In the genomic region with DNA sequence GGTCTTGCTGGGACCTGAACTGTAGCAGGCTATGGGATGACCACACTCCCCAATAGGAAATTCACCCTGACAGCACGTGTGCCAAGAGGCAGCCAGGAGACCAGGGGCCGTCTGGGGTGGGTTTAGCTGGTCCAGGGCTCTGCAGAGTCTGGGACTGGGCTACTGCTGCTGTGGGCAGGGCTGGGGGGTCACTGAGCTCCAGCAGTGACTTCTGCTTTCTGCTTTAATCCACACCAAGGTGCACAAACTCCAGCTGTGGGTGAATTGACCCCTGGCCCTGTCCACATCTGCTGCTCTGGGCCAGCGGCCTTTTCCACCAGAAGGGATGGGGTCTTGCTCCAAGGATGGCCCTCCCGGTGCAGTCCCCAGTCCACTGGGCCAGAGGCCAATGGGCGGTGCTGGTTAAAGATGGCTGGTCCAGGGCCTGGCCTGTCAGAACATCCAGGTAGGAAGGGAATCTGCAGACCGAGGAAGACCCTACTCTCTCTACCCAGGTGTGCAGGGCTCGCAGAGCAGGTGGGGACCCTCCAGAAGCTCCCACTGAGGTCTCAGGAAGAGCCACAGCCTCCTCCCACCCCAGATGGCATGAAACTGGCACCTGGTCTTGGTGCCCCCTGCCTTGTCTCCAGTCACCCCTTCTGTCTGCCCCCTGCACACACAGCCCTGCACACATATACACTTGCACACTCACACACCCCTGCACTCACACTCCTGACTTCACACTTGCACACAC, we compare ENCODE assay signal across 34 cellular contexts. TPM values are rescaled to one million over a fixed set of nuclear protein-coding genes. Genes with fewer than 3 reads are reported as not detected.
"Had no signal": no experiment of that assay in that cellular context is flagged by ENCODE, and none has a peak within 500 bp of the region (broad histone marks: within the 10 kb centered on the region; RNA-seq: fewer than 3 reads in every experiment).

No MANE protein-coding gene starts in this region.

- H3K27ac Mint-ChIP-seq: endodermal cell; immature natural killer cell; progenitor cell of endocrine pancreas; stimulated activated memory B cell treated with anti-CD40 and anti-IgM and Interleukin-4, amounts not matched to agents 10 μg/mL and 1 μg/mL and 100 μg/mL, for 72 hours; stimulated activated naive CD8-positive, alpha-beta T cell treated with anti-CD3 and anti-CD28 coated beads, Interleukin-15, Interleukin-2, amounts not matched to agents 100 ng/mL and 50 ng/mL, for 24 hours had no signal

- H3K36me3 ChIP-seq: cardiac muscle cell, colonic mucosa, heart right ventricle, left ventricle myocardium inferior, pancreas, right lobe of liver, spleen, tibial nerve had no signal

- H3K4me1 Mint-ChIP-seq: endodermal cell; immature natural killer cell; naive B cell; stimulated activated memory B cell treated with anti-CD40 and anti-IgM and Interleukin-4, amounts not matched to agents 10 μg/mL and 1 μg/mL and 100 μg/mL, for 72 hours had no signal

- DNase-seq: colonic mucosa; dermis blood vessel endothelial cell; effector CD4-positive, alpha-beta T cell; endodermal cell; heart right ventricle; immature natural killer cell; left cardiac atrium; left ventricle myocardium inferior; mesenchymal stem cell; midbrain; naive B cell; pancreas; spleen; stimulated activated CD4-positive, alpha-beta T cell treated with anti-CD3 and anti-CD28 coated beads, Interleukin-15, amount 100 ng/mL, for 24 hours; stimulated activated CD4-positive, alpha-beta T cell treated with anti-CD3 and anti-CD28 coated beads, Interleukin-1b, Interleukin-23, amount 100 ng/mL, for 48 hours; stimulated activated CD4-positive, alpha-beta T cell treated with anti-CD3 and anti-CD28 coated beads, Interleukin-4, amount 100 ng/mL, for 24 hours had no signal

- H3K4me3 Mint-ChIP-seq: endodermal cell; immature natural killer cell; naive B cell; stimulated activated memory B cell treated with anti-CD40 and anti-IgM and Interleukin-4, amounts not matched to agents 10 μg/mL and 1 μg/mL and 100 μg/mL, for 72 hours; stimulated activated naive CD8-positive, alpha-beta T cell treated with anti-CD3 and anti-CD28 coated beads, Interleukin-15, Interleukin-2, amounts not matched to agents 100 ng/mL and 50 ng/mL, for 24 hours had no signal

- H3K27ac ChIP-seq: cardiac muscle cell, colonic mucosa, heart right ventricle, left ventricle myocardium inferior, pancreas, right lobe of liver, spleen, tibial nerve had no signal

- H3K4me3 ChIP-seq: cardiac muscle cell, colonic mucosa, heart right ventricle, left ventricle myocardium inferior, lung, pancreas, right lobe of liver, spleen, tibial nerve had no signal

- ATAC-seq: heart right ventricle; left cardiac atrium; pancreas; right lobe of liver; stimulated activated memory B cell treated with anti-CD40 and anti-IgM and Interleukin-4, amounts not matched to agents 10 μg/mL and 1 μg/mL and 100 μg/mL, for 72 hours had no signal

- H3K27me3 ChIP-seq: cardiac muscle cell, colonic mucosa, pancreas, right lobe of liver had no signal

- H3K4me1 ChIP-seq: colonic mucosa, heart right ventricle, left ventricle myocardium inferior, pancreas, right lobe of liver, spleen, tibial nerve had no signal

- H3K36me3 Mint-ChIP-seq: immature natural killer cell; naive B cell; stimulated activated memory B cell treated with anti-CD40 and anti-IgM and Interleukin-4, amounts not matched to agents 10 μg/mL and 1 μg/mL and 100 μg/mL, for 72 hours had no signal

- H3K9me3 ChIP-seq: colonic mucosa, heart right ventricle, left ventricle myocardium inferior, pancreas, right lobe of liver, spleen, tibial nerve had no signal

- H3K9me3 Mint-ChIP-seq: immature natural killer cell; stimulated activated naive CD8-positive, alpha-beta T cell treated with anti-CD3 and anti-CD28 coated beads, Interleukin-15, Interleukin-2, amounts not matched to agents 100 ng/mL and 50 ng/mL, for 24 hours had no signal

- H3K27me3 Mint-ChIP-seq: stimulated activated naive CD8-positive, alpha-beta T cell treated with anti-CD3 and anti-CD28 coated beads, Interleukin-15, Interleukin-2, amounts not matched to agents 100 ng/mL and 50 ng/mL, for 24 hours had no signal

RNA-seq across cellular contexts. Expression of gene GLT6D1, which starts 28.0 kb away (rescaled TPM):
- total RNA-seq: cardiac muscle cell, cerebellum, colonic mucosa, dermis blood vessel endothelial cell, endothelial cell of umbilical vein, fibroblast of lung, frontal cortex, heart right ventricle, left cardiac atrium, left ventricle myocardium inferior, lung, pancreas, progenitor cell of endocrine pancreas, renal cortical epithelial cell, right lobe of liver, skeletal muscle tissue, spleen, temporal lobe, tibial nerve, ureter had no signal
- polyA plus RNA-seq: cardiac muscle cell, endothelial cell of umbilical vein, esophagus, fibroblast of lung, heart right ventricle, immature natural killer cell, keratinocyte, lung, neural cell, spleen had no signal

RNA-seq across cellular contexts. Expression of gene PAEP, which starts 49.8 kb away (rescaled TPM):
- total RNA-seq: cardiac muscle cell, cerebellum, colonic mucosa, dermis blood vessel endothelial cell, endodermal cell, endothelial cell of umbilical vein, fibroblast of lung, frontal cortex, heart right ventricle, left cardiac atrium, left ventricle myocardium inferior, pancreas, progenitor cell of endocrine pancreas, renal cortical epithelial cell, right lobe of liver, skeletal muscle tissue, spleen, temporal lobe, tibial nerve, ureter had no signal
- polyA plus RNA-seq: cardiac muscle cell, endothelial cell of umbilical vein, esophagus, fibroblast of lung, heart right ventricle, immature natural killer cell, keratinocyte, neural cell, pancreas, spleen had no signal

RNA-seq across cellular contexts. Expression of gene LCN9, which starts 51.8 kb away (rescaled TPM):
- total RNA-seq: cardiac muscle cell, cerebellum, colonic mucosa, dermis blood vessel endothelial cell, endothelial cell of umbilical vein, fibroblast of lung, frontal cortex, heart right ventricle, left cardiac atrium, left ventricle myocardium inferior, lung, pancreas, renal cortical epithelial cell, right lobe of liver, skeletal muscle tissue, spleen, temporal lobe, tibial nerve, ureter had no signal
- polyA plus RNA-seq: endothelial cell of umbilical vein, esophagus, fibroblast of lung, heart right ventricle, immature natural killer cell, keratinocyte, lung, pancreas, spleen had no signal
